ENCODE assay signal across 8 cellular contexts in genomic region chr19:27794444-27795042, GRCh38.
DNase-seq lines count a peak whose midpoint lies in the region; ATAC-seq and TF ChIP-seq lines count a peak whose summit lies in the region.

No MANE protein-coding gene starts in this region.

- intact Hi-C loops in PC-3 (cut with micrococcal nuclease): no loop called here
- intact Hi-C loops in lower leg skin (cut with DNase I; ENCODE audit: low total_unique reads): no loop called here

- POLR2A ChIA-PET in PC-3 (lab: Charles Lee; ENCODE audit: unreplicated experiment): no interaction called here

- in situ Hi-C loops in HAP-1 (cut with MboI; ENCODE audit: low sequenced_read_pairs): no loop called here

- peak overlapping the region; percentile 91 for H3K4me2 ChIP-seq in PC-3 (ENCODE audit: low read length)

- peak overlapping the region; percentile 60 for H3K4me3 ChIP-seq in HAP-1
- H3K4me3 ChIP-seq in PC-3 (ENCODE audit: low read length): peak overlapping the region; percentile 77
- H3K4me3 ChIP-seq in coronary artery: peak overlapping the region; percentile 97
- H3K4me3 ChIP-seq in lower leg skin (ENCODE audit: low read depth, poor library complexity, severe bottlenecking): peak overlapping the region; percentile 79
- peak overlapping the region; percentile 47 to 79 (median 64) for H3K4me3 ChIP-seq in tibial nerve

- no TSS peak for BruUV-seq in PC-3 (replicated peaks; lab: Mats Ljungman, UMichigan)

- DNase-seq in EH (ENCODE audit: low read depth) (peak; percentile 63), HAP-1 (ENCODE audit: low spot score in 2 of 2) (peak; percentile 5 to 44), PC-3 (peak; percentile 6), coronary artery (ENCODE audit: low spot score) (no peak), lower leg skin (ENCODE audit: low spot score in 2 of 2) (no peak), tibial nerve (ENCODE audit: low spot score in 2 of 2) (no peak), NCI-H446 (lab: John Stamatoyannopoulos, UW) (no peak), SKM-1 treated with dmso at 0.1 percent for 144 hours (lab: John Stamatoyannopoulos, UW; ENCODE audit: unreplicated experiment) (no peak)

- H3F3A ChIP-seq in PC-3 (ENCODE audit: low read length, unreplicated experiment): no peaks in the 10 kb centered on the region

- CTCF ChIA-PET in PC-3 (lab: Charles Lee): no interaction called here

- H3K27me3 ChIP-seq in HAP-1 (ENCODE audit: low read depth) (no peaks in the 10 kb centered on the region), PC-3 (ENCODE audit: low read length) (no peaks in the 10 kb centered on the region), tibial nerve (no peaks in the 10 kb centered on the region)

- H2AFZ ChIP-seq in PC-3 (ENCODE audit: low read length): peak overlapping the region; percentile 60

- no peak for TF ChIP-seq POLR2A in lower leg skin (IDR thresholded peaks at IDR 0.05)
- no peak for TF ChIP-seq POLR2A in tibial nerve (IDR thresholded peaks at IDR 0.05)

- no peaks in the 10 kb centered on the region for H3K9me3 ChIP-seq in HAP-1
- no peaks in the 10 kb centered on the region for H3K9me3 ChIP-seq in PC-3 (ENCODE audit: low read length)
- H3K9me3 ChIP-seq in tibial nerve: no peaks in the 10 kb centered on the region

- H3K4me1 ChIP-seq in HAP-1 (no peaks in the 10 kb centered on the region), PC-3 (ENCODE audit: insufficient read depth, low read length) (no peaks in the 10 kb centered on the region; the same call in 1 of the 2 replicates), tibial nerve (peaks cover 0 to 39% (median 14%) of the 10 kb centered on the region in 4 donors)

- ATAC-seq in PC-3: no peak

- H3K36me3 ChIP-seq in HAP-1 (replicated peaks) (no peaks in the 10 kb centered on the region), PC-3 (ENCODE audit: low read depth, low read length) (no peaks in the 10 kb centered on the region), tibial nerve (peaks cover 0 to 9% (median 0%) of the 10 kb centered on the region in 3 donors)

- H4K20me1 ChIP-seq in PC-3 (ENCODE audit: low read length): peaks cover 16% of the 10 kb centered on the region; the same call in 1 of the 2 replicates

- peaks cover 62% of the 10 kb centered on the region for H3K79me2 ChIP-seq in PC-3 (ENCODE audit: low read length)

- no peak for TF ChIP-seq CTCF in PC-3 (conservative IDR thresholded peaks at IDR 0.05; ENCODE audit: low read depth, low read length)
- no peak for TF ChIP-seq CTCF in coronary artery (IDR thresholded peaks at IDR 0.05)
- no peak for TF ChIP-seq CTCF in lower leg skin (IDR thresholded peaks at IDR 0.05)
- TF ChIP-seq CTCF in tibial nerve (IDR thresholded peaks at IDR 0.05): no peak

- no peaks in the 10 kb centered on the region for H3K9me2 ChIP-seq in PC-3 (replicated peaks; ENCODE audit: low read length)

- 7 to 12% methylated on average over 9 to 18 of the region's 18 CpGs for WGBS in lower leg skin, 2 donors
- WGBS in tibial nerve, 2 donors: 6 to 10% methylated on average over 13 to 18 of the region's 18 CpGs

- peak overlapping the region; percentile 87 for H3K9ac ChIP-seq in PC-3 (ENCODE audit: low read length)

- H3K27ac ChIP-seq in PC-3 (ENCODE audit: low read length) (no peak overlapping the region), coronary artery (peak overlapping the region; percentile 91 to 96), tibial nerve (peak overlapping the region; percentile 72 to 92 (median 87))

- no peak for TF ChIP-seq EP300 in tibial nerve (IDR thresholded peaks at IDR 0.05)

Comparison
In these comparisons a context has a peak if more than half of its experiments do, and no peak if none do; other contexts are left out.
1. DNase-seq: peak in EH (single experiment), HAP-1 (2 of 2) and PC-3 (single experiment); none in coronary artery (single experiment), lower leg skin (0 of 2), tibial nerve (0 of 2), NCI-H446 (0 of 2) and SKM-1 treated with dmso at 0.1 percent for 144 hours (single experiment).
2. Peak in every context shown above with its lines, with median percentiles within 50 percentile points of each other: H3K4me3 ChIP-seq.